Comparison of ENCODE assay signal across 18 cellular contexts in genomic region chr5:36392186-36392585, GRCh38.
DNase-seq lines count a peak whose midpoint lies in the region; ATAC-seq and TF ChIP-seq lines count a peak whose summit lies in the region.
"Had no signal": no experiment of that assay in that cellular context is flagged by ENCODE, and none has a peak within 500 bp of the region (broad histone marks: within the 10 kb centered on the region; RNA-seq: fewer than 3 reads in every experiment).

No MANE protein-coding gene starts in this region.

- WGBS in transverse colon (ENCODE audit: low coverage in 1 of 2), 2 donors: 74 to 100% methylated on average over 3 to 5 of the region's 5 CpGs

- ATAC-seq in HG03439 (IDR thresholded peaks at IDR 0.05; ENCODE audit: unreplicated experiment) (no peak), GM19467 (IDR thresholded peaks at IDR 0.05; ENCODE audit: unreplicated experiment) (no peak)

- H3K4me1 ChIP-seq in osteoblast (ENCODE audit: insufficient read depth, low read length): peaks cover 30% of the 10 kb centered on the region
- peaks cover 0 to 6% (median 2%) of the 10 kb centered on the region in 4 donors for H3K4me1 ChIP-seq in transverse colon

- no peaks in the 10 kb centered on the region for H3K79me2 ChIP-seq in osteoblast (ENCODE audit: insufficient read depth, low read length)

- H3K36me3 ChIP-seq in osteoblast (ENCODE audit: insufficient read depth, low read length): no peaks in the 10 kb centered on the region
- no peaks in the 10 kb centered on the region for H3K36me3 ChIP-seq in transverse colon
- H3K36me3 ChIP-seq: SJSA1 had no signal

- H4K20me1 ChIP-seq in osteoblast (ENCODE audit: insufficient read depth, low read length): no peaks in the 10 kb centered on the region

- in situ Hi-C loops in G401 (cut with HindIII; ENCODE audit: low sequenced_read_pairs): no loop called here
- in situ Hi-C loops in transverse colon (cut with MboI; ENCODE audit: low pct_ligation_motif_present in 1 of 4, low pct_unique_long_range_greater_than_20kb in 1 of 4, low sequenced_read_pairs in 3 of 4): no loop called here
- in situ Hi-C loops in KBM-7 (cut with MboI; ENCODE audit: low pct_unique_long_range_greater_than_20kb, low sequenced_read_pairs): no loop called here

- DNase-seq in G401 (ENCODE audit: low spot score) (peak; percentile 88), cerebellum (ENCODE audit: low spot score) (peak; percentile 53), osteoblast (ENCODE audit: insufficient read length, low spot score, missing footprints) (peak; percentile 38), transverse colon (no peak), KBM-7 (no peak), NCI-H2081 treated with DMSO at 0.1 percent for 48 hours (lab: John Stamatoyannopoulos, UW) (no peak)
- DNase-seq: AML-193; CD4-positive, CD25-positive, alpha-beta regulatory T cell; DMS79; NCI-H1417 treated with DMSO at 0.1 percent for 48 hours; NCI-H1930; NCI-H2171 treated with DMSO at 0.1 percent for 48 hours; NCI-H774; PC-9 had no signal

- no peak overlapping the region for H2AFZ ChIP-seq in osteoblast (ENCODE audit: low read length)
- H2AFZ ChIP-seq: GM23248, PC-9 had no signal

- H3K4me3 ChIP-seq in osteoblast (ENCODE audit: insufficient read depth, low read length) (no peak overlapping the region), transverse colon (no peak overlapping the region)
- H3K4me3 ChIP-seq: GM23248, PC-9, SJSA1 had no signal

- TF ChIP-seq POLR2A in transverse colon (IDR thresholded peaks at IDR 0.05): no peak

- TF ChIP-seq CTCF in osteoblast (IDR thresholded peaks at IDR 0.05; ENCODE audit: extremely low read depth, low read depth, low read length) (no peak), transverse colon (IDR thresholded peaks at IDR 0.05) (no peak)

- no peak overlapping the region for H3K27ac ChIP-seq in osteoblast (ENCODE audit: low read depth, low read length)
- peak overlapping the region in 3 of 4 donors; percentile 23 to 77 (median 60) for H3K27ac ChIP-seq in transverse colon
- H3K27ac ChIP-seq: GM23248, PC-9, SJSA1 had no signal

- intact Hi-C loops in transverse colon (cut with DNase I; ENCODE audit: low total_unique reads): loop anchor here (10.0 kb wide), 1 partner anchor 127 kb away; no protein-coding TSS in a partner anchor

- H3K27me3 ChIP-seq in osteoblast (ENCODE audit: insufficient read depth, low read length) (no peaks in the 10 kb centered on the region), transverse colon (no peaks in the 10 kb centered on the region)

- H3K9me3 ChIP-seq in osteoblast (ENCODE audit: low read depth, low read length): no peaks in the 10 kb centered on the region
- H3K9me3 ChIP-seq in transverse colon: no peaks in the 10 kb centered on the region
- H3K9me3 ChIP-seq: SJSA1 had no signal

- no peak overlapping the region for H3K4me2 ChIP-seq in osteoblast (ENCODE audit: insufficient read depth, low read length)
- H3K4me2 ChIP-seq: PC-9 had no signal

- no peak for TF ChIP-seq EP300 in transverse colon (IDR thresholded peaks at IDR 0.05; ENCODE audit: low read depth)

Comparison
In these comparisons a context has a peak if more than half of its experiments do, and no peak if none do; other contexts are left out.
1. DNase-seq: peak in G401 (single experiment), cerebellum (single experiment) and osteoblast (single experiment); none in transverse colon (single experiment), KBM-7 (single experiment) and NCI-H2081 treated with DMSO at 0.1 percent for 48 hours (single experiment).